ENCODE assay signal across 26 cellular contexts in the genomic region with DNA sequence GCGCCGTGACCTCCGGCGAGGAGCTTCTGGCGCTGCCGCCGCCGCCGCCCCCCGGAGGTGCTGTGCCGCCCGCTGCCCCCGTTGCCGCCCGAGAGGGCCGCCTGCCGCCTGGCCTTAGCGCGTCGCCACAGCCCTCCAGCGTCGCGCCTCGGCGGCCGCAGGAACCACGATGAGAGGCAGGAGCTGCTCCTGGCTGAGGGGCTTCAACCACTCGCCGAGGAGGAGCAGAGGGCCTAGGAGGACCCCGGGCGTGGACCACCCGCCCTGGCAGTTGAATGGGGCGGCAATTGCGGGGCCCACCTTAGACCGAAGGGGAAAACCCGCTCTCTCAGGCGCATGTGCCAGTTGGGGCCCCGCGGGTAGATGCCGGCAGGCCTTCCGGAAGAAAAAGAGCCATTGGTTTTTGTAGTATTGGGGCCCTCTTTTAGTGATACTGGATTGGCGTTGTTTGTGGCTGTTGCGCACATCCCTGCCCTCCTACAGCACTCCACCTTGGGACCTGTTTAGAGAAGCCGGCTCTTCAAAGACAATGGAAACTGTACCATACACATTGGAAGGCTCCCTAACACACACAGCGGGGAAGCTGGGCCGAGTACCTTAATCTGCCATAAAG. TPM values are rescaled to one million over a fixed set of nuclear protein-coding genes. Genes with fewer than 3 reads are reported as not detected.
A peak's percentile ranks its signal among the peaks of the same experiment; 100 is the strongest.
DNase-seq lines count a peak whose midpoint lies in the region; ATAC-seq and TF ChIP-seq lines count a peak whose summit lies in the region.
"Had no signal": no experiment of that assay in that cellular context is flagged by ENCODE, and none has a peak within 500 bp of the region (broad histone marks: within the 10 kb centered on the region; RNA-seq: fewer than 3 reads in every experiment).

No MANE protein-coding gene starts in this region.

- H3K27ac Mint-ChIP-seq in activated CD8-positive, alpha-beta T cell treated with anti-CD3 and anti-CD28 coated beads for 36 hours, result no peak overlapping the region
- H3K27ac Mint-ChIP-seq in activated CD8-positive, alpha-beta T cell treated with anti-CD3 and anti-CD28 coated beads, Interleukin-2, amount 10 ng/mL, durations not matched to agents 7 days and 5 days, result no peak overlapping the region
- peak overlapping the region; percentile 12 for H3K27ac Mint-ChIP-seq in activated T-helper 1 cell treated with anti-CD3 and anti-CD28 coated beads, Interleukin-12 subunit alpha, Interleukin-12 subunit beta, Interleukin-2, Interleukin-4 antibody, amounts not matched to agents 30 ng/mL and 10 ng/mL and 1 ng/mL, durations not matched to agents 14 hours and 24 hours and 36 hours
- no peak overlapping the region for H3K27ac Mint-ChIP-seq in glutamatergic neuron (ENCODE audit: unreplicated experiment)
- H3K27ac Mint-ChIP-seq in progenitor cell of endocrine pancreas, result peak overlapping the region; percentile 82
- no peak overlapping the region for H3K27ac Mint-ChIP-seq in CD8-positive, alpha-beta T cell
- no peak overlapping the region for H3K27ac Mint-ChIP-seq in activated CD4-positive, alpha-beta T cell treated with anti-CD3 and anti-CD28 coated beads, Interleukin-2, amount 10 ng/mL, durations not matched to agents 24 days and 14 days
- H3K27ac Mint-ChIP-seq: activated CD4-positive, alpha-beta memory T cell treated with anti-CD3 and anti-CD28 coated beads for 36 hours; HFFc6 had no signal

- DNase-seq in activated CD8-positive, alpha-beta T cell treated with anti-CD3 and anti-CD28 coated beads for 36 hours, result peak; percentile 19
- DNase-seq in activated CD8-positive, alpha-beta T cell treated with anti-CD3 and anti-CD28 coated beads, Interleukin-2, amount 10 ng/mL, durations not matched to agents 7 days and 5 days, result no peak
- no peak for DNase-seq in activated T-helper 1 cell treated with anti-CD3 and anti-CD28 coated beads, Interleukin-12 subunit alpha, Interleukin-12 subunit beta, Interleukin-2, Interleukin-4 antibody, amounts not matched to agents 30 ng/mL and 10 ng/mL and 1 ng/mL, durations not matched to agents 14 hours and 24 hours and 36 hours (ENCODE audit: low spot score)
- DNase-seq in glutamatergic neuron (peak; percentile 31), progenitor cell of endocrine pancreas (ENCODE audit: low spot score, unreplicated experiment) (no peak), medulla oblongata (ENCODE audit: extremely low spot score) (no peak)
- DNase-seq in CD8-positive, alpha-beta T cell, result no peak
- DNase-seq in activated CD4-positive, alpha-beta T cell treated with anti-CD3 and anti-CD28 coated beads, Interleukin-2, amount 10 ng/mL, durations not matched to agents 24 days and 14 days, result no peak
- DNase-seq: activated naive CD4-positive, alpha-beta T cell treated with anti-CD3 and anti-CD28 coated beads, Interleukin-2, amount 50 U/mL, for 16 hours; cerebellar nuclear complex; effector CD4-positive, alpha-beta T cell; HFFc6; hypothalamus; lower lobe of right lung; NCI-H187 treated with DMSO at 0.1 percent for 48 hours; NCI-H446; nucleus accumbens; OCI-M1; WERI-Rb-1 had no signal

- no peak overlapping the region for H3K4me3 Mint-ChIP-seq in activated CD8-positive, alpha-beta T cell treated with anti-CD3 and anti-CD28 coated beads for 36 hours
- H3K4me3 Mint-ChIP-seq in activated CD8-positive, alpha-beta T cell treated with anti-CD3 and anti-CD28 coated beads, Interleukin-2, amount 10 ng/mL, durations not matched to agents 7 days and 5 days, result no peak overlapping the region
- H3K4me3 Mint-ChIP-seq in activated T-helper 1 cell treated with anti-CD3 and anti-CD28 coated beads, Interleukin-12 subunit alpha, Interleukin-12 subunit beta, Interleukin-2, Interleukin-4 antibody, amounts not matched to agents 30 ng/mL and 10 ng/mL and 1 ng/mL, durations not matched to agents 14 hours and 24 hours and 36 hours, result no peak overlapping the region
- H3K4me3 Mint-ChIP-seq in glutamatergic neuron (ENCODE audit: unreplicated experiment), result no peak overlapping the region
- H3K4me3 Mint-ChIP-seq in progenitor cell of endocrine pancreas (ENCODE audit: low read depth), result peak overlapping the region; percentile 99
- H3K4me3 Mint-ChIP-seq in CD8-positive, alpha-beta T cell, result no peak overlapping the region
- H3K4me3 Mint-ChIP-seq in activated CD4-positive, alpha-beta T cell treated with anti-CD3 and anti-CD28 coated beads, Interleukin-2, amount 10 ng/mL, durations not matched to agents 24 days and 14 days, result no peak overlapping the region
- H3K4me3 Mint-ChIP-seq: HFFc6 had no signal

- POLR2A ChIA-PET in activated CD8-positive, alpha-beta T cell treated with anti-CD3 and anti-CD28 coated beads for 36 hours (lab: Charles Lee), result no interaction called here
- POLR2A ChIA-PET in activated CD8-positive, alpha-beta T cell treated with anti-CD3 and anti-CD28 coated beads, Interleukin-2, amount 10 ng/mL, durations not matched to agents 7 days and 5 days (lab: Charles Lee), result interaction anchor here (0.7 kb wide), 1 partner anchor 30 kb away, joined by 3 read pairs; no protein-coding TSS in a partner anchor
- POLR2A ChIA-PET in CD8-positive, alpha-beta T cell (lab: Charles Lee), result no interaction called here

- H3K9me3 Mint-ChIP-seq in activated CD8-positive, alpha-beta T cell treated with anti-CD3 and anti-CD28 coated beads for 36 hours, result no peaks in the 10 kb centered on the region
- no peaks in the 10 kb centered on the region for H3K9me3 Mint-ChIP-seq in activated CD8-positive, alpha-beta T cell treated with anti-CD3 and anti-CD28 coated beads, Interleukin-2, amount 10 ng/mL, durations not matched to agents 7 days and 5 days (ENCODE audit: insufficient read depth)
- no peaks in the 10 kb centered on the region for H3K9me3 Mint-ChIP-seq in activated T-helper 1 cell treated with anti-CD3 and anti-CD28 coated beads, Interleukin-12 subunit alpha, Interleukin-12 subunit beta, Interleukin-2, Interleukin-4 antibody, amounts not matched to agents 30 ng/mL and 10 ng/mL and 1 ng/mL, durations not matched to agents 14 hours and 24 hours and 36 hours
- H3K9me3 Mint-ChIP-seq in glutamatergic neuron (ENCODE audit: unreplicated experiment) (peaks cover 14% of the 10 kb centered on the region), progenitor cell of endocrine pancreas (ENCODE audit: low read depth) (no peaks in the 10 kb centered on the region)
- no peaks in the 10 kb centered on the region for H3K9me3 Mint-ChIP-seq in CD8-positive, alpha-beta T cell
- H3K9me3 Mint-ChIP-seq in activated CD4-positive, alpha-beta T cell treated with anti-CD3 and anti-CD28 coated beads, Interleukin-2, amount 10 ng/mL, durations not matched to agents 24 days and 14 days, result peaks cover 5% of the 10 kb centered on the region
- H3K9me3 Mint-ChIP-seq: activated CD4-positive, alpha-beta memory T cell treated with anti-CD3 and anti-CD28 coated beads for 36 hours; HFFc6; type B pancreatic cell had no signal

- H3K36me3 ChIP-seq in CD8-positive, alpha-beta T cell (ENCODE audit: insufficient read depth, low read length), result no peaks in the 10 kb centered on the region
- H3K36me3 ChIP-seq: BLaER1 treated with 17β-estradiol and CSF1 and Interleukin-3, amounts not matched to agents 10 nM and 100 nM; esophagus muscularis mucosa; lower lobe of right lung; right atrium auricular region; WERI-Rb-1 had no signal

- no peaks in the 10 kb centered on the region for H3K36me3 Mint-ChIP-seq in activated CD8-positive, alpha-beta T cell treated with anti-CD3 and anti-CD28 coated beads for 36 hours (ENCODE audit: low read depth)
- H3K36me3 Mint-ChIP-seq in activated CD8-positive, alpha-beta T cell treated with anti-CD3 and anti-CD28 coated beads, Interleukin-2, amount 10 ng/mL, durations not matched to agents 7 days and 5 days (ENCODE audit: low read depth), result peaks cover 10% of the 10 kb centered on the region
- no peaks in the 10 kb centered on the region for H3K36me3 Mint-ChIP-seq in activated T-helper 1 cell treated with anti-CD3 and anti-CD28 coated beads, Interleukin-12 subunit alpha, Interleukin-12 subunit beta, Interleukin-2, Interleukin-4 antibody, amounts not matched to agents 30 ng/mL and 10 ng/mL and 1 ng/mL, durations not matched to agents 14 hours and 24 hours and 36 hours (ENCODE audit: low read depth)
- H3K36me3 Mint-ChIP-seq in glutamatergic neuron (ENCODE audit: unreplicated experiment) (no peaks in the 10 kb centered on the region), progenitor cell of endocrine pancreas (ENCODE audit: insufficient read depth) (peaks cover 77% of the 10 kb centered on the region)
- H3K36me3 Mint-ChIP-seq in CD8-positive, alpha-beta T cell, result no peaks in the 10 kb centered on the region
- peaks cover 2% of the 10 kb centered on the region for H3K36me3 Mint-ChIP-seq in activated CD4-positive, alpha-beta T cell treated with anti-CD3 and anti-CD28 coated beads, Interleukin-2, amount 10 ng/mL, durations not matched to agents 24 days and 14 days (ENCODE audit: low read depth)
- H3K36me3 Mint-ChIP-seq: activated CD4-positive, alpha-beta memory T cell treated with anti-CD3 and anti-CD28 coated beads for 36 hours had no signal

- ATAC-seq in activated CD8-positive, alpha-beta T cell treated with anti-CD3 and anti-CD28 coated beads for 36 hours, result no peak
- ATAC-seq in activated CD8-positive, alpha-beta T cell treated with anti-CD3 and anti-CD28 coated beads, Interleukin-2, amount 10 ng/mL, durations not matched to agents 7 days and 5 days, result no peak
- no peak for ATAC-seq in CD8-positive, alpha-beta T cell
- ATAC-seq: lower lobe of right lung had no signal

- no peak for TF ChIP-seq CTCF in activated CD8-positive, alpha-beta T cell treated with anti-CD3 and anti-CD28 coated beads for 36 hours (IDR thresholded peaks at IDR 0.05)
- TF ChIP-seq CTCF in glutamatergic neuron (IDR thresholded peaks at IDR 0.05; ENCODE audit: partially characterized antibody, unreplicated experiment) (no peak), progenitor cell of endocrine pancreas (IDR thresholded peaks at IDR 0.05; ENCODE audit: unreplicated experiment) (no peak)
- TF ChIP-seq CTCF in CD8-positive, alpha-beta T cell (IDR thresholded peaks at IDR 0.05), result no peak

- intact Hi-C loops in activated CD8-positive, alpha-beta T cell treated with anti-CD3 and anti-CD28 coated beads for 36 hours (cut with micrococcal nuclease), result loop anchor here (5.0 to 10.0 kb wide), 2 partner anchors 43 to 130 kb away; a partner anchor contains a TSS
- intact Hi-C loops in activated T-helper 1 cell treated with anti-CD3 and anti-CD28 coated beads, Interleukin-12 subunit alpha, Interleukin-12 subunit beta, Interleukin-2, Interleukin-4 antibody, amounts not matched to agents 30 ng/mL and 10 ng/mL and 1 ng/mL, durations not matched to agents 14 hours and 24 hours and 36 hours (cut with micrococcal nuclease), result loop anchor here (2.0 kb wide), 1 partner anchor 132 kb away; a partner anchor contains a TSS
- intact Hi-C loops in CD8-positive, alpha-beta T cell (cut with DNase I, micrococcal nuclease), result no loop called here
- intact Hi-C loops in activated CD4-positive, alpha-beta T cell treated with anti-CD3 and anti-CD28 coated beads, Interleukin-2, amount 10 ng/mL, durations not matched to agents 24 days and 14 days (cut with micrococcal nuclease), result loop anchor here (10.0 kb wide), 1 partner anchor 100 kb away; no protein-coding TSS in a partner anchor

- CTCF ChIA-PET in activated CD8-positive, alpha-beta T cell treated with anti-CD3 and anti-CD28 coated beads for 36 hours (lab: Charles Lee), result interaction anchor here (1.4 to 2.5 kb wide), 2 partner anchors 29 to 59 kb away, joined by 4 to 16 read pairs; no protein-coding TSS in a partner anchor
- CTCF ChIA-PET in activated CD8-positive, alpha-beta T cell treated with anti-CD3 and anti-CD28 coated beads, Interleukin-2, amount 10 ng/mL, durations not matched to agents 7 days and 5 days (lab: Charles Lee), result no interaction called here
- CTCF ChIA-PET in CD8-positive, alpha-beta T cell (lab: Charles Lee), result no interaction called here

- H3K27me3 Mint-ChIP-seq in activated CD8-positive, alpha-beta T cell treated with anti-CD3 and anti-CD28 coated beads for 36 hours, result peaks cover 84% of the 10 kb centered on the region
- peaks cover 83% of the 10 kb centered on the region for H3K27me3 Mint-ChIP-seq in activated CD8-positive, alpha-beta T cell treated with anti-CD3 and anti-CD28 coated beads, Interleukin-2, amount 10 ng/mL, durations not matched to agents 7 days and 5 days (ENCODE audit: low read depth)
- H3K27me3 Mint-ChIP-seq in activated T-helper 1 cell treated with anti-CD3 and anti-CD28 coated beads, Interleukin-12 subunit alpha, Interleukin-12 subunit beta, Interleukin-2, Interleukin-4 antibody, amounts not matched to agents 30 ng/mL and 10 ng/mL and 1 ng/mL, durations not matched to agents 14 hours and 24 hours and 36 hours (ENCODE audit: insufficient read depth), result peaks cover 77% of the 10 kb centered on the region
- H3K27me3 Mint-ChIP-seq in glutamatergic neuron (ENCODE audit: unreplicated experiment), result peaks cover 49% of the 10 kb centered on the region
- H3K27me3 Mint-ChIP-seq in progenitor cell of endocrine pancreas, result no peaks in the 10 kb centered on the region
- H3K27me3 Mint-ChIP-seq in CD8-positive, alpha-beta T cell (ENCODE audit: low read depth), result peaks cover 65% of the 10 kb centered on the region
- H3K27me3 Mint-ChIP-seq in activated CD4-positive, alpha-beta T cell treated with anti-CD3 and anti-CD28 coated beads, Interleukin-2, amount 10 ng/mL, durations not matched to agents 24 days and 14 days, result peaks cover 82% of the 10 kb centered on the region

- H3K4me1 ChIP-seq in CD8-positive, alpha-beta T cell (ENCODE audit: insufficient read depth, low read length), result peaks cover 22% of the 10 kb centered on the region

- no peak overlapping the region for H3K27ac ChIP-seq in CD8-positive, alpha-beta T cell (ENCODE audit: low read depth, low read length)
- H3K27ac ChIP-seq: BLaER1 treated with 17β-estradiol and CSF1 and Interleukin-3, amounts not matched to agents 10 nM and 100 nM; esophagus muscularis mucosa; lower lobe of right lung; right atrium auricular region; WERI-Rb-1 had no signal

- no peaks in the 10 kb centered on the region for H3K9me3 ChIP-seq in CD8-positive, alpha-beta T cell (ENCODE audit: low read length)
- H3K9me3 ChIP-seq: esophagus muscularis mucosa, lower lobe of right lung, right atrium auricular region had no signal

- peaks cover 37% of the 10 kb centered on the region for H3K27me3 ChIP-seq in CD8-positive, alpha-beta T cell (ENCODE audit: insufficient read depth, low read length)

- H3K4me3 ChIP-seq in CD8-positive, alpha-beta T cell (ENCODE audit: low read depth, low read length), result no peak overlapping the region
- H3K4me3 ChIP-seq: esophagus muscularis mucosa, lower lobe of right lung, right atrium auricular region had no signal

- H3K4me1 Mint-ChIP-seq in activated CD8-positive, alpha-beta T cell treated with anti-CD3 and anti-CD28 coated beads for 36 hours (ENCODE audit: low read depth), result peaks cover 38% of the 10 kb centered on the region
- H3K4me1 Mint-ChIP-seq in activated CD8-positive, alpha-beta T cell treated with anti-CD3 and anti-CD28 coated beads, Interleukin-2, amount 10 ng/mL, durations not matched to agents 7 days and 5 days (ENCODE audit: low read depth), result peaks cover 21% of the 10 kb centered on the region
- peaks cover 7% of the 10 kb centered on the region for H3K4me1 Mint-ChIP-seq in activated T-helper 1 cell treated with anti-CD3 and anti-CD28 coated beads, Interleukin-12 subunit alpha, Interleukin-12 subunit beta, Interleukin-2, Interleukin-4 antibody, amounts not matched to agents 30 ng/mL and 10 ng/mL and 1 ng/mL, durations not matched to agents 14 hours and 24 hours and 36 hours (ENCODE audit: low read depth)
- H3K4me1 Mint-ChIP-seq in glutamatergic neuron (ENCODE audit: low read depth, unreplicated experiment), result peaks cover 2% of the 10 kb centered on the region
- H3K4me1 Mint-ChIP-seq in progenitor cell of endocrine pancreas (ENCODE audit: low read depth), result peaks cover 45% of the 10 kb centered on the region
- H3K4me1 Mint-ChIP-seq in CD8-positive, alpha-beta T cell (ENCODE audit: low read depth), result peaks cover 42% of the 10 kb centered on the region
- H3K4me1 Mint-ChIP-seq in activated CD4-positive, alpha-beta T cell treated with anti-CD3 and anti-CD28 coated beads, Interleukin-2, amount 10 ng/mL, durations not matched to agents 24 days and 14 days, result peaks cover 12% of the 10 kb centered on the region

RNA-seq across cellular contexts. Expression of a gene that starts 4.8 kb away (rescaled TPM):
- not detected for total RNA-seq in activated CD8-positive, alpha-beta T cell treated with anti-CD3 and anti-CD28 coated beads for 36 hours
- not detected for total RNA-seq in activated CD8-positive, alpha-beta T cell treated with anti-CD3 and anti-CD28 coated beads, Interleukin-2, amount 10 ng/mL, durations not matched to agents 7 days and 5 days
- total RNA-seq in activated T-helper 1 cell treated with anti-CD3 and anti-CD28 coated beads, Interleukin-12 subunit alpha, Interleukin-12 subunit beta, Interleukin-2, Interleukin-4 antibody, amounts not matched to agents 30 ng/mL and 10 ng/mL and 1 ng/mL, durations not matched to agents 14 hours and 24 hours and 36 hours, result not detected in 2 replicates
- total RNA-seq in glutamatergic neuron (ENCODE audit: unreplicated experiment) (not detected), progenitor cell of endocrine pancreas (260 and 303 TPM in 2 replicates)
- total RNA-seq in CD8-positive, alpha-beta T cell, result not detected
- not detected in 2 replicates for total RNA-seq in activated CD4-positive, alpha-beta T cell treated with anti-CD3 and anti-CD28 coated beads, Interleukin-2, amount 10 ng/mL, durations not matched to agents 24 days and 14 days
- total RNA-seq: activated CD4-positive, alpha-beta memory T cell treated with anti-CD3 and anti-CD28 coated beads for 36 hours; esophagus muscularis mucosa; frontal cortex; HFFc6; kidney; lower lobe of right lung; right atrium auricular region had no signal

RNA-seq across cellular contexts. Expression of a gene that starts 44.5 kb away (rescaled TPM):
- total RNA-seq in activated CD8-positive, alpha-beta T cell treated with anti-CD3 and anti-CD28 coated beads for 36 hours, result not detected
- not detected for total RNA-seq in activated CD8-positive, alpha-beta T cell treated with anti-CD3 and anti-CD28 coated beads, Interleukin-2, amount 10 ng/mL, durations not matched to agents 7 days and 5 days
- not detected in 2 replicates for total RNA-seq in activated T-helper 1 cell treated with anti-CD3 and anti-CD28 coated beads, Interleukin-12 subunit alpha, Interleukin-12 subunit beta, Interleukin-2, Interleukin-4 antibody, amounts not matched to agents 30 ng/mL and 10 ng/mL and 1 ng/mL, durations not matched to agents 14 hours and 24 hours and 36 hours
- total RNA-seq in glutamatergic neuron (ENCODE audit: unreplicated experiment) (1.1 TPM), progenitor cell of endocrine pancreas (24.8 and 31.0 TPM in 2 replicates)
- total RNA-seq in CD8-positive, alpha-beta T cell, result not detected
- total RNA-seq in activated CD4-positive, alpha-beta T cell treated with anti-CD3 and anti-CD28 coated beads, Interleukin-2, amount 10 ng/mL, durations not matched to agents 24 days and 14 days, result not detected in 2 replicates
- total RNA-seq: activated CD4-positive, alpha-beta memory T cell treated with anti-CD3 and anti-CD28 coated beads for 36 hours; frontal cortex; HFFc6; kidney; lower lobe of right lung; right atrium auricular region had no signal

Comparison
In these comparisons a context has a peak if more than half of its experiments do, and no peak if none do; other contexts are left out.
1. DNase-seq: peak in activated CD8-positive, alpha-beta T cell treated with anti-CD3 and anti-CD28 coated beads for 36 hours (single experiment) and glutamatergic neuron (single experiment); none in activated CD8-positive, alpha-beta T cell treated with anti-CD3 and anti-CD28 coated beads, Interleukin-2, amount 10 ng/mL, durations not matched to agents 7 days and 5 days (single experiment), activated T-helper 1 cell treated with anti-CD3 and anti-CD28 coated beads, Interleukin-12 subunit alpha, Interleukin-12 subunit beta, Interleukin-2, Interleukin-4 antibody, amounts not matched to agents 30 ng/mL and 10 ng/mL and 1 ng/mL, durations not matched to agents 14 hours and 24 hours and 36 hours (single experiment), progenitor cell of endocrine pancreas (single experiment), medulla oblongata (single experiment), CD8-positive, alpha-beta T cell (0 of 7) and activated CD4-positive, alpha-beta T cell treated with anti-CD3 and anti-CD28 coated beads, Interleukin-2, amount 10 ng/mL, durations not matched to agents 24 days and 14 days (single experiment).
2. H3K27ac Mint-ChIP-seq: peak in activated T-helper 1 cell treated with anti-CD3 and anti-CD28 coated beads, Interleukin-12 subunit alpha, Interleukin-12 subunit beta, Interleukin-2, Interleukin-4 antibody, amounts not matched to agents 30 ng/mL and 10 ng/mL and 1 ng/mL, durations not matched to agents 14 hours and 24 hours and 36 hours (single experiment) and progenitor cell of endocrine pancreas (single experiment); none in activated CD8-positive, alpha-beta T cell treated with anti-CD3 and anti-CD28 coated beads for 36 hours (single experiment), activated CD8-positive, alpha-beta T cell treated with anti-CD3 and anti-CD28 coated beads, Interleukin-2, amount 10 ng/mL, durations not matched to agents 7 days and 5 days (single experiment), glutamatergic neuron (single experiment), CD8-positive, alpha-beta T cell (single experiment) and activated CD4-positive, alpha-beta T cell treated with anti-CD3 and anti-CD28 coated beads, Interleukin-2, amount 10 ng/mL, durations not matched to agents 24 days and 14 days (single experiment).
3. RNA of a gene that starts 4.8 kb away (total RNA-seq): 260 to 303 TPM in progenitor cell of endocrine pancreas; not detected in activated CD8-positive, alpha-beta T cell treated with anti-CD3 and anti-CD28 coated beads for 36 hours, not detected in activated CD8-positive, alpha-beta T cell treated with anti-CD3 and anti-CD28 coated beads, Interleukin-2, amount 10 ng/mL, durations not matched to agents 7 days and 5 days, not detected in activated T-helper 1 cell treated with anti-CD3 and anti-CD28 coated beads, Interleukin-12 subunit alpha, Interleukin-12 subunit beta, Interleukin-2, Interleukin-4 antibody, amounts not matched to agents 30 ng/mL and 10 ng/mL and 1 ng/mL, durations not matched to agents 14 hours and 24 hours and 36 hours, not detected in glutamatergic neuron (single experiment), not detected in CD8-positive, alpha-beta T cell and not detected in activated CD4-positive, alpha-beta T cell treated with anti-CD3 and anti-CD28 coated beads, Interleukin-2, amount 10 ng/mL, durations not matched to agents 24 days and 14 days; every median in the first group is over 100 times any median in the second.
4. RNA of a gene that starts 44.5 kb away (total RNA-seq): 24.8 to 31.0 TPM in progenitor cell of endocrine pancreas; 1.1 TPM in glutamatergic neuron (single experiment), not detected in activated CD8-positive, alpha-beta T cell treated with anti-CD3 and anti-CD28 coated beads for 36 hours, not detected in activated CD8-positive, alpha-beta T cell treated with anti-CD3 and anti-CD28 coated beads, Interleukin-2, amount 10 ng/mL, durations not matched to agents 7 days and 5 days, not detected in activated T-helper 1 cell treated with anti-CD3 and anti-CD28 coated beads, Interleukin-12 subunit alpha, Interleukin-12 subunit beta, Interleukin-2, Interleukin-4 antibody, amounts not matched to agents 30 ng/mL and 10 ng/mL and 1 ng/mL, durations not matched to agents 14 hours and 24 hours and 36 hours, not detected in CD8-positive, alpha-beta T cell and not detected in activated CD4-positive, alpha-beta T cell treated with anti-CD3 and anti-CD28 coated beads, Interleukin-2, amount 10 ng/mL, durations not matched to agents 24 days and 14 days; every median in the first group is over 10 times any median in the second.
5. intact Hi-C loops: an anchor here in activated CD8-positive, alpha-beta T cell treated with anti-CD3 and anti-CD28 coated beads for 36 hours (5.0 to 10.0 kb wide), activated T-helper 1 cell treated with anti-CD3 and anti-CD28 coated beads, Interleukin-12 subunit alpha, Interleukin-12 subunit beta, Interleukin-2, Interleukin-4 antibody, amounts not matched to agents 30 ng/mL and 10 ng/mL and 1 ng/mL, durations not matched to agents 14 hours and 24 hours and 36 hours (2.0 kb wide) and activated CD4-positive, alpha-beta T cell treated with anti-CD3 and anti-CD28 coated beads, Interleukin-2, amount 10 ng/mL, durations not matched to agents 24 days and 14 days (10.0 kb wide); none called in CD8-positive, alpha-beta T cell.